ENCODE assay signal across 9 cellular contexts in the genomic region with DNA sequence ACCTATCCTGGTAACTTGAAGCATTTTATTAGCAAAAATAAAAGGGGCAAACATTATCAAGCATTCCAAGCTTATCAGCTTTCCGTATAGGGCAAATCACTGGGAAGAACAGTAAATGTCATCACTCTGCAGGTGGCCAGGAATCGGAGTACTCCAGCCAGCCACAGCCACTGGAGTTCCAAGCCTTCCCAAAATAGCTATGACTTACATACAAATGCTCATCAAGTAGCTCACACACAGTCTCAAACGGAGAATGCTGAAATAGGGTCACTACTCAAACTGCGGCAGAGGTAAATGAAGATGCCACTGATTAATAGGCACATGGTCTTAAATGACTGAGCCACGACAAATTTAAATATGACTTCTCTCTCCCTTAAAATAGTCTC. TPM values are rescaled to one million over a fixed set of nuclear protein-coding genes. Genes with fewer than 3 reads are reported as not detected.
DNase-seq lines count a peak whose midpoint lies in the region; ATAC-seq and TF ChIP-seq lines count a peak whose summit lies in the region.
"Had no signal": no experiment of that assay in that cellular context is flagged by ENCODE, and none has a peak within 500 bp of the region (broad histone marks: within the 10 kb centered on the region; RNA-seq: fewer than 3 reads in every experiment).

No MANE protein-coding gene starts in this region.

- CTCF ChIA-PET in T-cell (lab: Charles Lee): interaction anchor here in 1 of 2 donors (0.7 kb wide), 1 partner anchor 482 kb away, joined by 9 read pairs; no protein-coding TSS in a partner anchor

- peak; percentile 10 for DNase-seq in NCI-H146 (lab: John Stamatoyannopoulos, UW)
- no peak for DNase-seq in NCI-H146 treated with DMSO at 0.1 percent for 48 hours (lab: John Stamatoyannopoulos, UW; ENCODE audit: unreplicated experiment)
- no peak for DNase-seq in T-cell
- peak; percentile 4 for DNase-seq in glomerular visceral epithelial cell (ENCODE audit: extremely low spot score)
- no peak for DNase-seq in progenitor cell of endocrine pancreas (ENCODE audit: low spot score, unreplicated experiment)
- no peak for DNase-seq in effector CD8-positive, alpha-beta T cell (lab: John Stamatoyannopoulos, UW)
- no peak for DNase-seq in dedifferentiated amniotic fluid mesenchymal stem cell (ENCODE audit: extremely low spot score)
- no peak for DNase-seq in HK-2 (ENCODE audit: unreplicated experiment)

- H3K9me3 Mint-ChIP-seq in T-cell: no peaks in the 10 kb centered on the region
- no peaks in the 10 kb centered on the region for H3K9me3 Mint-ChIP-seq in progenitor cell of endocrine pancreas (ENCODE audit: low read depth)

- TF ChIP-seq CTCF in progenitor cell of endocrine pancreas (IDR thresholded peaks at IDR 0.05; ENCODE audit: unreplicated experiment): no peak

- peaks cover 5% of the 10 kb centered on the region for H3K36me3 Mint-ChIP-seq in T-cell
- peaks cover 9% of the 10 kb centered on the region for H3K36me3 Mint-ChIP-seq in progenitor cell of endocrine pancreas (ENCODE audit: insufficient read depth)

- H3K27ac Mint-ChIP-seq in T-cell (peak overlapping the region in 1 of 2 donors; percentile 10), progenitor cell of endocrine pancreas (no peak overlapping the region)

- H3K27me3 Mint-ChIP-seq in T-cell (no peaks in the 10 kb centered on the region), progenitor cell of endocrine pancreas (no peaks in the 10 kb centered on the region)

- H3K4me1 Mint-ChIP-seq in T-cell (peaks cover 41 to 61% (median 59%) of the 10 kb centered on the region in 3 donors), progenitor cell of endocrine pancreas (ENCODE audit: low read depth) (peaks cover 26% of the 10 kb centered on the region)

- ATAC-seq in T-cell (replicated peaks in 1 of 4): no peak

- H3K4me3 Mint-ChIP-seq in T-cell: peak overlapping the region; percentile 86 to 97 (median 91)
- H3K4me3 Mint-ChIP-seq in progenitor cell of endocrine pancreas (ENCODE audit: low read depth): peak overlapping the region; percentile 89

- POLR2A ChIA-PET in T-cell (lab: Charles Lee): no interaction called here

RNA-seq across cellular contexts. Expression of a gene that starts 2.1 kb away (rescaled TPM):
- total RNA-seq in T-cell: 10 to 100 TPM; 16.8 to 28.5 (median 22.9) TPM
- total RNA-seq in progenitor cell of endocrine pancreas: 54.8 and 56.4 TPM in 2 replicates

RNA-seq across cellular contexts. Expression of a gene that starts 31.4 kb away (rescaled TPM):
- not detected for total RNA-seq in T-cell
- not detected in 2 replicates for total RNA-seq in progenitor cell of endocrine pancreas
- total RNA-seq: NCI-H460 had no signal

Comparison
In these comparisons a context has a peak if more than half of its experiments do, and no peak if none do; other contexts are left out.
1. DNase-seq: peak in NCI-H146 (single experiment) and glomerular visceral epithelial cell (single experiment); none in NCI-H146 treated with DMSO at 0.1 percent for 48 hours (single experiment), T-cell (0 of 34), progenitor cell of endocrine pancreas (single experiment), effector CD8-positive, alpha-beta T cell (single experiment), dedifferentiated amniotic fluid mesenchymal stem cell (single experiment) and HK-2 (single experiment).